In the genomic region with DNA sequence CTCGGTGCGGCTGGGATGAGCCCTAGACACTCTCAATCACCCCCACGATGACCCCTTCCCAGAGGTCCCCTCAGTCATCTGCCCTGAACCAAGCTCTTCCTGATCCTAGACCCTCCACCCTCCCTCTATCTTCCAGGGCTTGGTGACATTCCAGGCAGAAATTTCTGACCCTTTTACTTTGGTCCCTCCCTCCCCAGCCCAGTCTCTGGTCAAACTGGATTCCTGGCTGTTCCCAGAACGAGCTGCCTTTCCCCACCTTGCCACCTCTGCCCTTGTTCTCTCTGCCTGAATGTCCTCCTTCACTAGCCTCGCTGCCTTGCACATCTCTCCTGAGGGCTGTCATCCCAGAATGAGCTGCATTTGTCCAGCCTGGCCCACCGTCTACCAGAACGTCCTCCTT, we compare ENCODE assay signal across 1 cellular context.
TF ChIP-seq lines count a peak whose summit lies in the region.

No MANE protein-coding gene starts in this region.

TF ChIP-seq in H1, 55 proteins besides CTCF, POLR2A, EP300 and RAD21:
- 0 out of 2 replicates have a peak, but pooled peaks have one; percentile 15 for TF ChIP-seq TAF1 (IDR thresholded peaks at IDR 0.05; ENCODE audit: low read depth, low read length)
- TF ChIP-seq RXRA (IDR thresholded peaks at IDR 0.05; ENCODE audit: insufficient read depth, low read depth, low read length): no peak
- no peak for TF ChIP-seq CTBP2 (IDR thresholded peaks at IDR 0.05; ENCODE audit: borderline replicate concordance, insufficient read depth, insufficient read length, low read length)
- no peak for TF ChIP-seq NANOG (IDR thresholded peaks at IDR 0.05; ENCODE audit: insufficient read depth, low read depth, low read length, poor library complexity, severe bottlenecking)
- no peak for TF ChIP-seq CHD1 (IDR thresholded peaks at IDR 0.05; ENCODE audit: low read depth, low read length)
- no peak for TF ChIP-seq SIN3A (conservative IDR thresholded peaks at IDR 0.05 in 1 of 2, IDR thresholded peaks at IDR 0.05 in 1 of 2; ENCODE audit: low read depth in 1 of 2, low read length in 2 of 2)
- TF ChIP-seq, protein P1, sequence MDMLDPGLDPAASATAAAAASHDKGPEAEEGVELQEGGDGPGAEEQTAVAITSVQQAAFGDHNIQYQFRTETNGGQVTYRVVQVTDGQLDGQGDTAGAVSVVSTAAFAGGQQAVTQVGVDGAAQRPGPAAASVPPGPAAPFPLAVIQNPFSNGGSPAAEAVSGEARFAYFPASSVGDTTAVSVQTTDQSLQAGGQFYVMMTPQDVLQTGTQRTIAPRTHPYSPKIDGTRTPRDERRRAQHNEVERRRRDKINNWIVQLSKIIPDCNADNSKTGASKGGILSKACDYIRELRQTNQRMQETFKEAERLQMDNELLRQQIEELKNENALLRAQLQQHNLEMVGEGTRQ (IDR thresholded peaks at IDR 0.05; ENCODE audit: low read length): 0 out of 2 replicates have a peak, but pooled peaks have one; percentile 1
- TF ChIP-seq TEAD4 (IDR thresholded peaks at IDR 0.05; ENCODE audit: low read depth, low read length): peak; percentile 71; the same call in 1 of the 2 replicates
